In the genomic region with DNA sequence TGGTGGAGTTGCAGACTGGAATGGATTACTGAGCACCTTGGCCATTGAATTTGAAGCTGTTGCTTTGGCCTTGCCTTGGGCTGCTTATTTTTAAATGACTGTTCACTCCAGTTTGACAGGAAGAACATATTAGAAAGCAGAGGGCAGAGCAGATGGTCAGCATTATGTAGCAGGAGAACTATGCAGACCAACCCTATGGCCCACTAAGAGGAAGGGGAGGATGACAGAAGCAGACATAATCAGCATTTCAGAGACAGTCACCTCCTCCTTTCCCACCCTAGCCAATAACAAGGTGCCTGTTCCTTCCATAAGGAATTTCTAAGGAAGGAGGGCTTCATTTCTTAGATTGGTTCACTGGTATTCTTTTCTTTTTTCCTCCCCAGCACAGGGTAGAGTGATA, we compare ENCODE assay signal across 18 cellular contexts. TPM values are rescaled to one million over a fixed set of nuclear protein-coding genes. Genes with fewer than 3 reads are reported as not detected.
DNase-seq lines count a peak whose midpoint lies in the region; ATAC-seq, FAIRE-seq and TF ChIP-seq lines count a peak whose summit lies in the region.
"Had no signal": no experiment of that assay in that cellular context is flagged by ENCODE, and none has a peak within 500 bp of the region (broad histone marks: within the 10 kb centered on the region; RNA-seq: fewer than 3 reads in every experiment).

No MANE protein-coding gene starts in this region.

- no peaks in the 10 kb centered on the region for H4K20me1 ChIP-seq in H1 (replicated peaks in 1 of 2; ENCODE audit: control insufficient read depth in 1 of 2, insufficient read depth in 2 of 2, low read length in 2 of 2)

- H3K27me3 ChIP-seq in H1 (replicated peaks in 1 of 4; ENCODE audit: control insufficient read depth in 3 of 4, extremely low read depth in 1 of 4, insufficient read depth in 3 of 4, low read length in 3 of 4), result no peaks in the 10 kb centered on the region; a peak in 1 of 7 replicates
- no peaks in the 10 kb centered on the region for H3K27me3 ChIP-seq in neuronal stem cell (ENCODE audit: control insufficient read depth in 3 of 3, insufficient read depth in 3 of 3, low read depth in 1 of 3, low read length in 3 of 3)
- H3K27me3 ChIP-seq in H7 (ENCODE audit: control insufficient read depth, insufficient read depth, low read length), result no peaks in the 10 kb centered on the region
- H3K27me3 ChIP-seq: hepatocyte, vagina had no signal

- TF ChIP-seq POLR2A in H1 (IDR thresholded peaks at IDR 0.05; ENCODE audit: control extremely low read depth in 1 of 2, low read depth in 2 of 2, low read length in 2 of 2), result no peak

- H3K18ac ChIP-seq in H1 (ENCODE audit: extremely low read depth, low read length), result no peak overlapping the region
- no peak overlapping the region for H3K18ac ChIP-seq in neuronal stem cell (ENCODE audit: low read length)

- H4K8ac ChIP-seq in H1 (ENCODE audit: extremely low read depth, insufficient read depth, low read length) (no peak overlapping the region), neuronal stem cell (ENCODE audit: low read depth, low read length) (no peak overlapping the region)

- H3K27ac ChIP-seq in H1 (ENCODE audit: low read depth, low read length), result no peak overlapping the region
- H3K27ac ChIP-seq in neuronal stem cell (replicated peaks; ENCODE audit: low read length), result no peak overlapping the region
- H3K27ac ChIP-seq: hepatocyte, vagina had no signal

- FAIRE-seq in H1 (lab: Jason Lieb, UNC), result no peak
- FAIRE-seq: kidney had no signal

- H2BK15ac ChIP-seq in H1 (ENCODE audit: low read length) (no peak overlapping the region; the same call in 1 of the 2 replicates), neuronal stem cell (ENCODE audit: low read length) (no peak overlapping the region)

- no peak for TF ChIP-seq CTCF in H1 (IDR thresholded peaks at IDR 0.05; ENCODE audit: control extremely low read depth in 1 of 3, insufficient read depth in 1 of 3, low read depth in 1 of 3, low read length in 3 of 3)

- H2AK5ac ChIP-seq in H1 (ENCODE audit: low read depth, low read length) (no peak overlapping the region), neuronal stem cell (ENCODE audit: low read depth, low read length) (no peak overlapping the region)

- H3K56ac ChIP-seq in H1 (replicated peaks; ENCODE audit: insufficient read length, low read depth, low read length), result no peak overlapping the region

- H2AFZ ChIP-seq in H1 (ENCODE audit: low read length), result no peak overlapping the region
- peak overlapping the region; percentile 47 for H2AFZ ChIP-seq in neuronal stem cell (ENCODE audit: low read length)

- H3K14ac ChIP-seq in H1 (ENCODE audit: insufficient read length), result no peak overlapping the region
- no peak overlapping the region for H3K14ac ChIP-seq in neuronal stem cell (ENCODE audit: low read length)

- no peak for TF ChIP-seq RAD21 in H1 (IDR thresholded peaks at IDR 0.05 in 1 of 2, conservative IDR thresholded peaks at IDR 0.05 in 1 of 2; ENCODE audit: low read depth in 2 of 2, low read length in 2 of 2)

- H3K4me3 ChIP-seq in H1 (ENCODE audit: extremely low read depth in 1 of 4, insufficient read depth in 2 of 4, low read depth in 3 of 4, low read length in 4 of 4) (no peak overlapping the region), neuronal stem cell (ENCODE audit: low read length in 2 of 2) (no peak overlapping the region), H7 (ENCODE audit: insufficient read depth, low read depth, low read length) (no peak overlapping the region)
- H3K4me3 ChIP-seq: hepatocyte, vagina had no signal

- H2BK5ac ChIP-seq in H1 (ENCODE audit: low read depth, low read length), result no peak overlapping the region
- no peak overlapping the region for H2BK5ac ChIP-seq in neuronal stem cell (ENCODE audit: low read length)

- H2BK12ac ChIP-seq in H1 (ENCODE audit: low read depth, low read length) (no peak overlapping the region), neuronal stem cell (ENCODE audit: low read length) (no peak overlapping the region)

- POLR2A ChIA-PET in H1 (lab: Charles Lee; ENCODE audit: partially characterized antibody), result interaction anchor here (0.6 to 1.9 kb wide), 2 partner anchors 9 to 265 kb away, joined by 5 read pairs; no protein-coding TSS in a partner anchor

- no peaks in the 10 kb centered on the region for H3K79me1 ChIP-seq in H1 (ENCODE audit: low read depth, low read length)
- H3K79me1 ChIP-seq in neuronal stem cell (ENCODE audit: low read depth, low read length), result no peaks in the 10 kb centered on the region

- DNase-seq in DMS 273 treated with DMSO at 0.1 percent for 48 hours (lab: John Stamatoyannopoulos, UW) (peak; percentile 88), NCI-H82 (lab: John Stamatoyannopoulos, UW) (peak; percentile 87), H1 (ENCODE audit: low read depth in 1 of 2, low spot score in 2 of 2) (no peak), neuronal stem cell (ENCODE audit: low spot score) (no peak), H7 (no peak)
- no peak for DNase-seq in stimulated activated CD4-positive, alpha-beta T cell treated with anti-CD3 and anti-CD28 coated beads, Interleukin-4, amount 100 ng/mL, for 4 hours
- DNase-seq in stimulated activated CD4-positive, alpha-beta T cell treated with anti-CD3 and anti-CD28 coated beads, Interleukin-15, amount 100 ng/mL, for 24 hours, result no peak
- DNase-seq: activated CD8-positive, alpha-beta memory T cell treated with anti-CD3 and anti-CD28 coated beads, Interleukin-2, amount 50 U/mL, for 4 hours; activated naive CD4-positive, alpha-beta T cell; kidney; NCI-H146; right cardiac atrium; SHP77 treated with DMSO at 0.1 percent for 48 hours; stimulated activated CD4-positive, alpha-beta T cell treated with anti-CD3 and anti-CD28 coated beads, Interleukin-1b, Interleukin-23, amount 100 ng/mL, for 48 hours had no signal

- H4K91ac ChIP-seq in H1 (replicated peaks; ENCODE audit: insufficient read length, low read length), result no peak overlapping the region
- H4K91ac ChIP-seq in neuronal stem cell (ENCODE audit: low read depth, low read length, poor library complexity), result no peak overlapping the region

- H3K36me3 ChIP-seq in H1 (ENCODE audit: control insufficient read depth in 2 of 4, insufficient read depth in 4 of 4, low read length in 3 of 4) (no peaks in the 10 kb centered on the region), neuronal stem cell (replicated peaks in 1 of 2; ENCODE audit: control insufficient read depth in 2 of 2, insufficient read depth in 2 of 2, low read length in 2 of 2) (no peaks in the 10 kb centered on the region), H7 (replicated peaks; ENCODE audit: control insufficient read depth, insufficient read depth, low read length) (no peaks in the 10 kb centered on the region)
- H3K36me3 ChIP-seq: vagina had no signal

- no peak overlapping the region for H3K23ac ChIP-seq in H1 (ENCODE audit: insufficient read length)
- no peak overlapping the region for H3K23ac ChIP-seq in neuronal stem cell (ENCODE audit: low read depth, low read length, poor library complexity)

- no peaks in the 10 kb centered on the region for H3K79me2 ChIP-seq in H1 (ENCODE audit: control insufficient read depth in 1 of 2, insufficient read depth in 2 of 2, low read length in 2 of 2)
- H3K79me2 ChIP-seq: hepatocyte had no signal

- H2BK20ac ChIP-seq in H1 (ENCODE audit: low read length), result no peak overlapping the region

- ATAC-seq in HG03378 (IDR thresholded peaks at IDR 0.05; ENCODE audit: unreplicated experiment), result no peak
- ATAC-seq: right cardiac atrium had no signal

- no peak for TF ChIP-seq EP300 in H1 (IDR thresholded peaks at IDR 0.05; ENCODE audit: borderline replicate concordance in 1 of 2, low read depth in 2 of 2, low read length in 2 of 2)

- H3K4ac ChIP-seq in H1 (replicated peaks; ENCODE audit: insufficient read length, low read depth, low read length), result no peak overlapping the region
- no peak overlapping the region for H3K4ac ChIP-seq in neuronal stem cell (ENCODE audit: low read length)

- no peaks in the 10 kb centered on the region for H3K23me2 ChIP-seq in H1 (ENCODE audit: low read depth, low read length)

- H2BK120ac ChIP-seq in H1 (replicated peaks; ENCODE audit: low read depth, low read length), result peak overlapping the region; percentile 66
- H2BK120ac ChIP-seq in neuronal stem cell (ENCODE audit: low read depth, low read length), result no peak overlapping the region

- peaks cover 0 to 5% (median 0%) of the 10 kb centered on the region in 4 experiments; a peak in 1 of 7 replicates for H3K4me1 ChIP-seq in H1 (replicated peaks in 1 of 4; ENCODE audit: control insufficient read depth in 3 of 4, insufficient read depth in 4 of 4, low read length in 3 of 4)
- peaks cover 3 to 14% of the 10 kb centered on the region in 2 donors for H3K4me1 ChIP-seq in neuronal stem cell (ENCODE audit: control insufficient read depth in 2 of 2, insufficient read depth in 1 of 2, low read depth in 1 of 2, low read length in 2 of 2)
- H3K4me1 ChIP-seq: vagina had no signal

- H3K4me2 ChIP-seq in H1 (ENCODE audit: insufficient read depth in 1 of 2, low read depth in 2 of 2, low read length in 2 of 2) (no peak overlapping the region), neuronal stem cell (ENCODE audit: insufficient read depth, low read length, poor library complexity, severe bottlenecking) (no peak overlapping the region)
- H3K4me2 ChIP-seq: hepatocyte had no signal

- H3K9me3 ChIP-seq in H1 (ENCODE audit: insufficient read depth in 2 of 2, low read depth in 1 of 2, low read length in 1 of 2), result no peaks in the 10 kb centered on the region
- peaks cover 0 to 1% of the 10 kb centered on the region in 2 donors for H3K9me3 ChIP-seq in neuronal stem cell (replicated peaks in 1 of 2; ENCODE audit: control insufficient read depth in 2 of 2, insufficient read depth in 1 of 2, low read depth in 1 of 2, low read length in 2 of 2)
- H3K9me3 ChIP-seq: vagina had no signal

- H3K9ac ChIP-seq in H1 (replicated peaks in 1 of 4; ENCODE audit: extremely low read depth in 1 of 4, low read depth in 3 of 4, low read length in 3 of 4) (no peak overlapping the region), neuronal stem cell (ENCODE audit: low read depth, low read length, poor library complexity) (no peak overlapping the region)

- CTCF ChIA-PET in H1 (lab: Charles Lee; ENCODE audit: partially characterized antibody), result interaction anchor here (0.8 to 5.8 kb wide), 11 partner anchors 9 to 269 kb away, joined by 3 to 55 read pairs (median 3); no protein-coding TSS in a partner anchor

- no peak overlapping the region for H4K5ac ChIP-seq in H1 (ENCODE audit: insufficient read length, low read depth, low read length)

RNA-seq across cellular contexts. Expression of a gene that starts 2.4 kb away (rescaled TPM):
- 0.15 TPM in 1 of 2 replicates, not detected in the other for total RNA-seq in H1 (2021; fragmentation: NEBNext Ultra II Directional; extraction: Animal tissue kit (Norgen Biotek cat#: 25700))
- polyA plus RNA-seq in H1 (2011; rRNA removed), result 0.11 and 0.17 TPM in 2 replicates
- polyA plus RNA-seq in H1 (2011; cell fraction: cytosol; rRNA removed), result 0.10 TPM
- 0.30 TPM for polyA plus RNA-seq in H1 (2011; cell fraction: nucleus; rRNA removed)
- polyA plus RNA-seq in H1 (2012, experiment 1 of 2), result 0.19 to 0.20 TPM in 2 of 4 replicates, not detected in the others
- not detected for polyA plus RNA-seq in H1 (2012, experiment 2 of 2)
- 0.12 TPM for polyA plus RNA-seq in H1 (2013, experiment 1 of 2)
- 0.07 TPM for polyA plus RNA-seq in H1 (2013, experiment 2 of 2)
- polyA minus RNA-seq in H1 (2011; rRNA and poly(A)+ RNA removed), result 0.47 TPM in 1 of 2 replicates, not detected in the other
- polyA minus RNA-seq in H1 (2011; cell fraction: cytosol; rRNA and poly(A)+ RNA removed), result not detected
- polyA minus RNA-seq in H1 (2011; cell fraction: nucleus; rRNA and poly(A)+ RNA removed), result not detected
- polyA plus RNA-seq in neuronal stem cell (2013, experiment 1 of 2), result not detected
- not detected for polyA plus RNA-seq in neuronal stem cell (2013, experiment 2 of 2)
- not detected in 2 replicates for total RNA-seq in H7 (2014; rRNA removed; shearing (Covaris generic))
- total RNA-seq: kidney, NCI-H460, vagina had no signal

Comparison
In these comparisons a context has a peak if more than half of its experiments do, and no peak if none do; other contexts are left out.
1. DNase-seq: peak in DMS 273 treated with DMSO at 0.1 percent for 48 hours (single experiment) and NCI-H82 (single experiment); none in H1 (0 of 2), neuronal stem cell (single experiment), stimulated activated CD4-positive, alpha-beta T cell treated with anti-CD3 and anti-CD28 coated beads, Interleukin-4, amount 100 ng/mL, for 4 hours (0 of 2), stimulated activated CD4-positive, alpha-beta T cell treated with anti-CD3 and anti-CD28 coated beads, Interleukin-15, amount 100 ng/mL, for 24 hours (single experiment) and H7 (single experiment).